In genomic region chr15:64070965-64071851, GRCh38 we compare ENCODE assay signal across 10 cellular contexts. TPM values are rescaled to one million over a fixed set of nuclear protein-coding genes. Genes with fewer than 3 reads are reported as not detected.
DNase-seq lines count a peak whose midpoint lies in the region; ATAC-seq, FAIRE-seq and TF ChIP-seq lines count a peak whose summit lies in the region.
"Had no signal": no experiment of that assay in that cellular context is flagged by ENCODE, and none has a peak within 500 bp of the region (broad histone marks: within the 10 kb centered on the region; RNA-seq: fewer than 3 reads in every experiment).

No MANE protein-coding gene starts in this region.

- H3K79me2 ChIP-seq in HCT116 (ENCODE audit: insufficient read depth, low read length): no peaks in the 10 kb centered on the region

- in situ Hi-C loops in GM13976 (cut with MboI; ENCODE audit: low sequenced_read_pairs, unreplicated experiment): loop anchor here (25.0 kb wide), 1 partner anchor 609 kb away; no protein-coding TSS in a partner anchor

- H3K4me3 Mint-ChIP-seq in brain: no peak overlapping the region
- H3K4me3 Mint-ChIP-seq: type B pancreatic cell had no signal

- peaks cover 39% of the 10 kb centered on the region for H3K36me3 Mint-ChIP-seq in brain

- H3K27me3 ChIP-seq in HCT116 (ENCODE audit: insufficient read depth, low read length): no peaks in the 10 kb centered on the region

- DNase-seq in HCT116 (ENCODE audit: low read depth, low spot score) (no peak), kidney (peak; percentile 61), stromal cell of bone marrow (ENCODE audit: low read depth) (peak; percentile 84), T-helper 9 cell (no peak), NCI-H526 treated with DMSO at 0.1 percent for 48 hours (lab: John Stamatoyannopoulos, UW) (no peak), GM13976 (ENCODE audit: low spot score) (no peak)
- DNase-seq: hippocampal formation had no signal

- BruUV-seq in HCT116 (replicated peaks; lab: Mats Ljungman, UMichigan): no TSS peak

- TF ChIP-seq CTCF in HCT116 (IDR thresholded peaks at IDR 0.05 in 2 of 3, conservative IDR thresholded peaks at IDR 0.05 in 1 of 3; ENCODE audit: borderline replicate concordance in 1 of 3, insufficient read depth in 1 of 3, low read depth in 2 of 3, low read length in 2 of 3): no peak
- TF ChIP-seq CTCF in brain (conservative IDR thresholded peaks at IDR 0.05): no peak
- no peak for TF ChIP-seq CTCF in kidney (IDR thresholded peaks at IDR 0.05; ENCODE audit: borderline replicate concordance, extremely low read depth, insufficient read depth)
- no peak for TF ChIP-seq CTCF in GM13976 (IDR thresholded peaks at IDR 0.05; ENCODE audit: borderline replicate concordance, control extremely low read depth, extremely low read depth, insufficient read depth, missing control alignments)

- 0 out of 2 replicates have a peak overlapping the region, but pooled peaks have one; percentile 5 for H3K4me2 ChIP-seq in HCT116 (ENCODE audit: low read length)

- H3K9me3 ChIP-seq in HCT116 (ENCODE audit: control insufficient read depth in 1 of 2, insufficient read depth in 1 of 2, low read depth in 1 of 2, low read length in 2 of 2) (no peaks in the 10 kb centered on the region), kidney (ENCODE audit: control insufficient read depth in 1 of 2, low read length in 2 of 2) (no peaks in the 10 kb centered on the region)

- no peak for ATAC-seq in HCT116
- ATAC-seq in GM21447 (IDR thresholded peaks at IDR 0.05; ENCODE audit: unreplicated experiment): no peak

- H3K4me1 ChIP-seq in HCT116 (ENCODE audit: control insufficient read depth in 1 of 2, insufficient read depth in 2 of 2, low read length in 2 of 2) (peaks cover 0 to 25% of the 10 kb centered on the region in 2 experiments; a peak in 1 of 4 replicates), kidney (ENCODE audit: control insufficient read depth in 1 of 2, insufficient read depth in 1 of 2, low read depth in 1 of 2, low read length in 2 of 2) (peaks cover 7 to 25% of the 10 kb centered on the region in 2 donors)

- no peak for TF ChIP-seq POLR2A in HCT116 (IDR thresholded peaks at IDR 0.05; ENCODE audit: borderline replicate concordance, extremely low read depth, insufficient read depth, insufficient read length)

- no peaks in the 10 kb centered on the region for H3K9me2 ChIP-seq in HCT116 (ENCODE audit: insufficient read depth)

- H3K4me3 ChIP-seq in HCT116 (replicated peaks in 1 of 2; ENCODE audit: low read depth in 1 of 2, low read length in 2 of 2): no peak overlapping the region
- H3K4me3 ChIP-seq in kidney (ENCODE audit: low read length in 2 of 2): no peak overlapping the region

- H3K4me1 Mint-ChIP-seq in brain: peaks cover 5% of the 10 kb centered on the region

- intact Hi-C loops in HCT116 (cut with micrococcal nuclease) (no loop called here), kidney (cut with DNase I) (no loop called here)

- no peaks in the 10 kb centered on the region for H4K20me1 ChIP-seq in HCT116 (ENCODE audit: insufficient read depth)

- RAD21 ChIA-PET in HCT116 (lab: Charles Lee; ENCODE audit: low non-redundant PET in 1 of 2, low total read pairs in 2 of 2, uncharacterized antibody in 2 of 2, unreplicated experiment in 2 of 2): interaction anchor here in 1 of 2 experiments (0.7 kb wide), 1 partner anchor 22 kb away, joined by 3 read pairs; the partner anchor contains the start of gene CIAO2A

- H3K27ac Mint-ChIP-seq in brain: peak overlapping the region in 3 of 5 experiments; percentile 66 to 88 (median 72)
- H3K27ac Mint-ChIP-seq: type B pancreatic cell had no signal

- H3K9me3 Mint-ChIP-seq in brain: no peaks in the 10 kb centered on the region
- H3K9me3 Mint-ChIP-seq: type B pancreatic cell had no signal

- POLR2A ChIA-PET in HCT116 (lab: Charles Lee): interaction anchor here (1.4 kb wide), 1 partner anchor 22 kb away, joined by 4 read pairs; the partner anchor contains the start of gene CIAO2A

- peak; percentile 60 for FAIRE-seq in kidney (lab: Jason Lieb, UNC)

- H3K27ac ChIP-seq in HCT116 (ENCODE audit: low read depth, low read length): no peak overlapping the region
- peak overlapping the region; percentile 72 to 74 for H3K27ac ChIP-seq in kidney (ENCODE audit: low read depth in 2 of 2, low read length in 2 of 2)

- CTCF ChIA-PET in HCT116 (lab: Charles Lee): interaction anchor here (0.8 to 5.7 kb wide), 5 partner anchors 15 to 461 kb away, joined by 4 to 69 read pairs (median 4); no protein-coding TSS in a partner anchor

- H3K36me3 ChIP-seq in HCT116 (ENCODE audit: control insufficient read depth in 1 of 2, insufficient read depth in 2 of 2, low read length in 2 of 2) (peaks cover 2 to 17% of the 10 kb centered on the region in 2 experiments; a peak in 2 of 4 replicates), kidney (ENCODE audit: control insufficient read depth in 1 of 2, insufficient read depth in 2 of 2, low read length in 2 of 2) (peaks cover 0 to 3% of the 10 kb centered on the region in 2 donors)

- H3K9ac ChIP-seq in HCT116 (ENCODE audit: low read length): no peak overlapping the region
- no peak overlapping the region for H3K9ac ChIP-seq in kidney (ENCODE audit: low read length in 2 of 2)

- no peak overlapping the region for H2AFZ ChIP-seq in HCT116 (ENCODE audit: low read depth, low read length, poor library complexity, severe bottlenecking)

- no peaks in the 10 kb centered on the region for H3K27me3 Mint-ChIP-seq in brain
- H3K27me3 Mint-ChIP-seq: type B pancreatic cell had no signal

- no peak for TF ChIP-seq RAD21 in HCT116 (IDR thresholded peaks at IDR 0.05; ENCODE audit: low read depth)

TF ChIP-seq in HCT116, 20 proteins besides CTCF, POLR2A, EP300 and RAD21:
- no peak for TF ChIP-seq ZNF274 (IDR thresholded peaks at IDR 0.05; ENCODE audit: low read depth, low read length)
- TF ChIP-seq, protein P1, sequence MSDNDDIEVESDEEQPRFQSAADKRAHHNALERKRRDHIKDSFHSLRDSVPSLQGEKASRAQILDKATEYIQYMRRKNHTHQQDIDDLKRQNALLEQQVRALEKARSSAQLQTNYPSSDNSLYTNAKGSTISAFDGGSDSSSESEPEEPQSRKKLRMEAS (IDR thresholded peaks at IDR 0.05): 0 out of 2 replicates have a peak, but pooled peaks have one; percentile 33
TF ChIP-seq in HCT116: peak in this region for 1.

RNA-seq across cellular contexts. Expression of gene CIAO2A, which starts 22.4 kb away (rescaled TPM):
- total RNA-seq in HCT116 (2021; ENCODE audit: unreplicated experiment) (69.3 TPM), kidney (41.6 TPM)
- polyA plus RNA-seq in HCT116 (2012): 21.0 and 37.8 TPM in 2 replicates
- polyA plus RNA-seq in brain (ENCODE audit: insufficient read depth, low read depth, low replicate concordance) (29.1 TPM), kidney (ENCODE audit: insufficient read depth, low read depth, low replicate concordance) (92.4 TPM)

RNA-seq across cellular contexts. Expression of gene SNX1, which starts 24.6 kb away (rescaled TPM):
- total RNA-seq in HCT116 (2021; ENCODE audit: unreplicated experiment) (91.9 TPM), kidney (148 TPM)
- polyA plus RNA-seq in HCT116 (2012): 43.7 and 53.9 TPM in 2 replicates
- polyA plus RNA-seq in brain (ENCODE audit: insufficient read depth, low read depth, low replicate concordance) (72.4 TPM), kidney (ENCODE audit: insufficient read depth, low read depth, low replicate concordance) (81.2 TPM)

RNA-seq across cellular contexts. Expression of gene DAPK2, which starts 24.9 kb away (rescaled TPM):
- 4.8 TPM for total RNA-seq in HCT116 (2021; ENCODE audit: unreplicated experiment)
- polyA plus RNA-seq in HCT116 (2012): 2.9 and 3.2 TPM in 2 replicates
- 5.1 TPM for polyA plus RNA-seq in brain (ENCODE audit: insufficient read depth, low read depth, low replicate concordance)
- total RNA-seq in kidney: 3.0 TPM
- polyA plus RNA-seq in kidney (ENCODE audit: insufficient read depth, low read depth, low replicate concordance): 3.8 TPM

Comparison
In these comparisons a context has a peak if more than half of its experiments do, and no peak if none do; other contexts are left out.
1. DNase-seq: peak in kidney (single experiment) and stromal cell of bone marrow (single experiment); none in HCT116 (single experiment), T-helper 9 cell (single experiment), NCI-H526 treated with DMSO at 0.1 percent for 48 hours (single experiment) and GM13976 (single experiment).